39 cellular contexts compared by ENCODE assay signal in genomic region chr7:141841385-141841784, GRCh38. TPM values are rescaled to one million over a fixed set of nuclear protein-coding genes. Genes with fewer than 3 reads are reported as not detected.
"Had no signal": no experiment of that assay in that cellular context is flagged by ENCODE, and none has a peak within 500 bp of the region (broad histone marks: within the 10 kb centered on the region; RNA-seq: fewer than 3 reads in every experiment).

Gene PRSS37, minus strand, starts transcription at chr7:141841485. Its CDS starts 436 bp downstream, at chr7:141841049.

- H3K36me3 ChIP-seq: adrenal gland, cardiac muscle cell had no signal

- H3K27me3 ChIP-seq: adrenal gland, cardiac muscle cell had no signal

- H3K4me1 Mint-ChIP-seq: activated B cell treated with CpG ODN at 0.5 μM for 24 hours; activated CD4-positive, alpha-beta T cell treated with anti-CD3 and anti-CD28 coated beads, Interleukin-2, amount 10 ng/mL, durations not matched to agents 24 days and 14 days; activated naive CD8-positive, alpha-beta T cell treated with anti-CD3 and anti-CD28 coated beads for 36 hours; activated T-helper 17 cell treated with anti-CD3 and anti-CD28 coated beads, Interleukin-2, amount 50 U/mL, for 72 hours; brain; central memory CD8-positive, alpha-beta T cell had no signal

- H3K4me3 ChIP-seq: adrenal gland, cardiac muscle cell had no signal

- H3K4me3 Mint-ChIP-seq: activated B cell treated with CpG ODN at 0.5 μM for 24 hours; activated CD4-positive, alpha-beta memory T cell treated with anti-CD3 and anti-CD28 coated beads for 36 hours; activated CD4-positive, alpha-beta T cell treated with anti-CD3 and anti-CD28 coated beads, Interleukin-2, amount 10 ng/mL, durations not matched to agents 24 days and 14 days; activated CD8-positive, alpha-beta T cell treated with anti-CD3 and anti-CD28 coated beads for 36 hours; activated naive CD8-positive, alpha-beta T cell treated with anti-CD3 and anti-CD28 coated beads for 36 hours; activated T-cell treated with anti-CD3 and anti-CD28 coated beads, Interleukin-2, amount 50 U/mL, for 4 hours; activated T-cell treated with anti-CD3 and anti-CD28 coated beads, Interleukin-2, amount 50 U/mL, for 72 hours; activated T-helper 1 cell treated with anti-CD3 and anti-CD28 coated beads, Interleukin-12 subunit alpha, Interleukin-12 subunit beta, Interleukin-2, Interleukin-4 antibody, amounts not matched to agents 30 ng/mL and 10 ng/mL and 1 ng/mL, durations not matched to agents 14 hours and 24 hours and 36 hours; activated T-helper 17 cell treated with anti-CD3 and anti-CD28 coated beads, Interleukin-2, amount 50 U/mL, for 72 hours; brain; central memory CD8-positive, alpha-beta T cell; T-helper 1 cell treated with Interleukin-12 subunit alpha and Interleukin-12 subunit beta and Interleukin-4 antibody, amounts not matched to agents 30 μg/mL and 1 μg/mL, for 36 hours; T-helper 2 cell treated with Interferon-gamma antibody and Interleukin-4, amounts not matched to agents 5 μg/mL and 100 μg/mL, for 36 hours had no signal

- H3K9me3 ChIP-seq: adrenal gland had no signal

- H3K27me3 Mint-ChIP-seq: activated CD4-positive, alpha-beta memory T cell treated with anti-CD3 and anti-CD28 coated beads for 36 hours; activated CD4-positive, alpha-beta T cell treated with anti-CD3 and anti-CD28 coated beads, Interleukin-2, amount 10 ng/mL, durations not matched to agents 24 days and 14 days; activated CD8-positive, alpha-beta T cell treated with anti-CD3 and anti-CD28 coated beads for 36 hours; activated naive CD8-positive, alpha-beta T cell treated with anti-CD3 and anti-CD28 coated beads for 36 hours; activated T-helper 17 cell treated with anti-CD3 and anti-CD28 coated beads, Interleukin-2, amount 50 U/mL, for 72 hours; brain; central memory CD8-positive, alpha-beta T cell had no signal

- H3K27ac ChIP-seq: adrenal gland, cardiac muscle cell, VCaP had no signal

- H3K36me3 Mint-ChIP-seq: activated CD4-positive, alpha-beta memory T cell treated with anti-CD3 and anti-CD28 coated beads for 36 hours; activated naive CD4-positive, alpha-beta T cell treated with anti-CD3 and anti-CD28 coated beads, Interleukin-2, amount 50 U/mL, for 72 hours; activated naive CD8-positive, alpha-beta T cell treated with anti-CD3 and anti-CD28 coated beads for 36 hours; brain had no signal

- H3K9me3 Mint-ChIP-seq: activated B cell treated with CpG ODN at 0.5 μM for 24 hours; activated CD4-positive, alpha-beta memory T cell treated with anti-CD3 and anti-CD28 coated beads for 36 hours; activated CD4-positive, alpha-beta T cell treated with anti-CD3 and anti-CD28 coated beads, Interleukin-2, amount 10 ng/mL, durations not matched to agents 24 days and 14 days; activated CD8-positive, alpha-beta T cell treated with anti-CD3 and anti-CD28 coated beads for 36 hours; activated naive CD4-positive, alpha-beta T cell treated with anti-CD3 and anti-CD28 coated beads, Interleukin-2, amount 50 U/mL, for 72 hours; activated naive CD8-positive, alpha-beta T cell treated with anti-CD3 and anti-CD28 coated beads for 36 hours; activated T-cell treated with anti-CD3 and anti-CD28 coated beads, Interleukin-2, amount 50 U/mL, for 4 hours; activated T-cell treated with anti-CD3 and anti-CD28 coated beads, Interleukin-2, amount 50 U/mL, for 72 hours; activated T-helper 1 cell treated with anti-CD3 and anti-CD28 coated beads, Interleukin-12 subunit alpha, Interleukin-12 subunit beta, Interleukin-2, Interleukin-4 antibody, amounts not matched to agents 30 ng/mL and 10 ng/mL and 1 ng/mL, durations not matched to agents 14 hours and 24 hours and 36 hours; activated T-helper 17 cell treated with anti-CD3 and anti-CD28 coated beads, Interleukin-2, amount 50 U/mL, for 72 hours; brain; central memory CD8-positive, alpha-beta T cell; T-helper 1 cell treated with Interleukin-12 subunit alpha and Interleukin-12 subunit beta and Interleukin-4 antibody, amounts not matched to agents 30 μg/mL and 1 μg/mL, for 36 hours; T-helper 2 cell treated with Interferon-gamma antibody and Interleukin-4, amounts not matched to agents 5 μg/mL and 100 μg/mL, for 36 hours had no signal

- H3K4me1 ChIP-seq: adrenal gland had no signal

- H3K27ac Mint-ChIP-seq: activated B cell treated with CpG ODN at 0.5 μM for 24 hours; activated CD4-positive, alpha-beta memory T cell treated with anti-CD3 and anti-CD28 coated beads for 36 hours; activated CD4-positive, alpha-beta T cell treated with anti-CD3 and anti-CD28 coated beads, Interleukin-2, amount 10 ng/mL, durations not matched to agents 24 days and 14 days; activated CD8-positive, alpha-beta T cell treated with anti-CD3 and anti-CD28 coated beads for 36 hours; activated naive CD4-positive, alpha-beta T cell treated with anti-CD3 and anti-CD28 coated beads, Interleukin-2, amount 50 U/mL, for 72 hours; activated naive CD8-positive, alpha-beta T cell treated with anti-CD3 and anti-CD28 coated beads for 36 hours; activated T-cell treated with anti-CD3 and anti-CD28 coated beads, Interleukin-2, amount 50 U/mL, for 72 hours; activated T-helper 1 cell treated with anti-CD3 and anti-CD28 coated beads, Interleukin-12 subunit alpha, Interleukin-12 subunit beta, Interleukin-2, Interleukin-4 antibody, amounts not matched to agents 30 ng/mL and 10 ng/mL and 1 ng/mL, durations not matched to agents 14 hours and 24 hours and 36 hours; activated T-helper 17 cell treated with anti-CD3 and anti-CD28 coated beads, Interleukin-2, amount 50 U/mL, for 72 hours; brain; T-helper 1 cell treated with Interleukin-12 subunit alpha and Interleukin-12 subunit beta and Interleukin-4 antibody, amounts not matched to agents 30 μg/mL and 1 μg/mL, for 36 hours; T-helper 2 cell treated with Interferon-gamma antibody and Interleukin-4, amounts not matched to agents 5 μg/mL and 100 μg/mL, for 36 hours had no signal

- ATAC-seq: activated CD8-positive, alpha-beta T cell treated with anti-CD3 and anti-CD28 coated beads for 36 hours; activated naive CD4-positive, alpha-beta T cell treated with anti-CD3 and anti-CD28 coated beads, Interleukin-2, amount 50 U/mL, for 72 hours; activated T-cell treated with anti-CD3 and anti-CD28 coated beads, Interleukin-2, amount 50 U/mL, for 4 hours; activated T-cell treated with anti-CD3 and anti-CD28 coated beads, Interleukin-2, amount 50 U/mL, for 72 hours; activated T-helper 17 cell treated with anti-CD3 and anti-CD28 coated beads, Interleukin-2, amount 50 U/mL, for 72 hours had no signal

- DNase-seq: activated B cell treated with CpG ODN at 0.5 μM for 24 hours; activated CD4-positive, alpha-beta memory T cell treated with anti-CD3 and anti-CD28 coated beads for 36 hours; activated CD4-positive, alpha-beta T cell treated with anti-CD3 and anti-CD28 coated beads for 4 hours; activated CD4-positive, alpha-beta T cell treated with anti-CD3 and anti-CD28 coated beads, Interleukin-2, amount 10 ng/mL, durations not matched to agents 24 days and 14 days; activated CD4-positive, alpha-beta T cell treated with anti-CD3 and anti-CD28 coated beads, Interleukin-2, amount 50 U/mL, for 1 hour; activated CD4-positive, alpha-beta T cell treated with anti-CD3 and anti-CD28 coated beads, Interleukin-2, amount 50 U/mL, for 4 hours; activated CD4-positive, CD25-positive, alpha-beta regulatory T cell treated with anti-CD3 and anti-CD28 coated beads, Interleukin-2, amount 50 U/mL, for 72 hours; activated CD8-positive, alpha-beta memory T cell treated with anti-CD3 and anti-CD28 coated beads, Interleukin-2, amount 50 U/mL, for 4 hours; activated CD8-positive, alpha-beta T cell treated with anti-CD3 and anti-CD28 coated beads for 36 hours; activated effector memory CD4-positive, alpha-beta T cell treated with anti-CD3 and anti-CD28 coated beads, Interleukin-2, amount 50 U/mL, for 16 hours; activated gamma-delta T cell treated with Interleukin-2 at 50 U/mL for 16 hours; activated naive CD4-positive, alpha-beta T cell treated with anti-CD3 and anti-CD28 coated beads, Interleukin-2, amount 50 U/mL, for 16 hours; activated naive CD4-positive, alpha-beta T cell treated with Interleukin-2 at 50 U/mL for 16 hours; activated naive CD8-positive, alpha-beta T cell treated with anti-CD3 and anti-CD28 coated beads for 36 hours; activated T-cell treated with anti-CD3 and anti-CD28 coated beads for 4 hours; activated T-cell treated with anti-CD3 and anti-CD28 coated beads, Interleukin-2, amount 50 U/mL, for 1 hour; activated T-cell treated with anti-CD3 and anti-CD28 coated beads, Interleukin-2, amount 50 U/mL, for 4 hours; activated T-cell treated with anti-CD3 and anti-CD28 coated beads, Interleukin-2, amount 50 U/mL, for 72 hours; adrenal gland; amniotic stem cell; aorta; caudate nucleus; cerebellar nuclear complex; T-helper 1 cell; T-helper 2 cell; T-helper 9 cell had no signal

RNA-seq across cellular contexts. Expression of gene PRSS37, which starts in this region (rescaled TPM):
- total RNA-seq: activated B cell treated with CpG ODN at 0.5 μM for 24 hours; activated CD4-positive, alpha-beta memory T cell treated with anti-CD3 and anti-CD28 coated beads for 36 hours; activated CD4-positive, alpha-beta T cell treated with anti-CD3 and anti-CD28 coated beads, Interleukin-2, amount 10 ng/mL, durations not matched to agents 24 days and 14 days; activated CD8-positive, alpha-beta memory T cell treated with anti-CD3 and anti-CD28 coated beads for 36 hours; activated CD8-positive, alpha-beta T cell treated with anti-CD3 and anti-CD28 coated beads for 36 hours; activated naive CD4-positive, alpha-beta T cell treated with anti-CD3 and anti-CD28 coated beads, Interleukin-2, amount 50 U/mL, for 72 hours; activated naive CD8-positive, alpha-beta T cell treated with anti-CD3 and anti-CD28 coated beads for 36 hours; activated T-cell treated with anti-CD3 and anti-CD28 coated beads, Interleukin-2, amount 50 U/mL, for 4 hours; activated T-cell treated with anti-CD3 and anti-CD28 coated beads, Interleukin-2, amount 50 U/mL, for 72 hours; activated T-helper 1 cell treated with anti-CD3 and anti-CD28 coated beads, Interleukin-12 subunit alpha, Interleukin-12 subunit beta, Interleukin-2, Interleukin-4 antibody, amounts not matched to agents 30 ng/mL and 10 ng/mL and 1 ng/mL, durations not matched to agents 14 hours and 24 hours and 36 hours; activated T-helper 17 cell treated with anti-CD3 and anti-CD28 coated beads, Interleukin-2, amount 50 U/mL, for 72 hours; adrenal gland; aorta; astrocyte; bronchial epithelial cell; cardiac muscle cell; chondrocyte had no signal
- polyA plus RNA-seq: adrenal gland, aorta had no signal
